18 cellular contexts compared by ENCODE assay signal in genomic region chr2:19124135-19124534, GRCh38.
DNase-seq lines count a peak whose midpoint lies in the region; ATAC-seq, FAIRE-seq and TF ChIP-seq lines count a peak whose summit lies in the region.
"Had no signal": no experiment of that assay in that cellular context is flagged by ENCODE, and none has a peak within 500 bp of the region (broad histone marks: within the 10 kb centered on the region; RNA-seq: fewer than 3 reads in every experiment).

No MANE protein-coding gene starts in this region.

- H3K4me2 ChIP-seq in H9 (ENCODE audit: insufficient read depth, insufficient read length, low read length) = no peak overlapping the region

- H4K5ac ChIP-seq in H9 (ENCODE audit: insufficient read length, low read depth, low read length) = no peak overlapping the region

- H4K8ac ChIP-seq in H9 (replicated peaks; ENCODE audit: insufficient read length, low read depth, low read length) = no peak overlapping the region

- H3K27me3 ChIP-seq in H9 (ENCODE audit: insufficient read depth, low read length) = no peaks in the 10 kb centered on the region
- H3K27me3 ChIP-seq: ascending aorta, upper lobe of right lung had no signal

- no peak overlapping the region for H3K56ac ChIP-seq in H9 (ENCODE audit: insufficient read length, low read depth, low read length)

- H3K23ac ChIP-seq in H9 (ENCODE audit: insufficient read length, low read depth, low read length) = no peak overlapping the region

- no peaks in the 10 kb centered on the region for H3K9me3 Mint-ChIP-seq in H9
- H3K9me3 Mint-ChIP-seq: CD4-positive, alpha-beta memory T cell had no signal

- H3K4me1 Mint-ChIP-seq in H9 = peaks cover 5 to 8% of the 10 kb centered on the region in 2 experiments; a peak in 3 of 4 replicates
- H3K4me1 Mint-ChIP-seq: CD4-positive, alpha-beta memory T cell had no signal

- no peaks in the 10 kb centered on the region for H3K9me3 ChIP-seq in H9 (ENCODE audit: control insufficient read depth, low read depth, low read length)
- H3K9me3 ChIP-seq: ascending aorta, prostate gland, upper lobe of right lung had no signal

- peak; percentile 88 for DNase-seq in EL
- peak; percentile 52 for DNase-seq in RCC 7860 (ENCODE audit: low spot score)
- peak; percentile 66 for DNase-seq in renal cortical epithelial cell (ENCODE audit: low read depth)
- no peak for DNase-seq in NCI-H748 treated with DMSO at 0.1 percent for 48 hours (lab: John Stamatoyannopoulos, UW)
- DNase-seq in H9 = no peak
- DNase-seq: activated CD4-positive, alpha-beta T cell treated with anti-CD3 and anti-CD28 coated beads, Interleukin-2, amount 50 U/mL, for 1 hour; CD4-positive, alpha-beta memory T cell; NCI-H146; NCI-H524; RPMI8226; stimulated activated CD4-positive, alpha-beta T cell treated with anti-CD3 and anti-CD28 coated beads, Interleukin-1b, Interleukin-23, amount 100 ng/mL, for 48 hours; upper lobe of right lung had no signal

- FAIRE-seq in RCC 7860 (lab: Jason Lieb, UNC) = no peak
- FAIRE-seq: K562 had no signal

- H3K27me3 Mint-ChIP-seq in H9 (ENCODE audit: low read depth) = no peaks in the 10 kb centered on the region

- no peaks in the 10 kb centered on the region for H3K4me1 ChIP-seq in H9 (ENCODE audit: insufficient read depth, low read length)
- H3K4me1 ChIP-seq: ascending aorta, prostate gland had no signal

- no peak overlapping the region for H3K4ac ChIP-seq in H9 (ENCODE audit: low read depth, low read length)

- H3K9ac ChIP-seq in H9 (ENCODE audit: extremely low read depth, insufficient read length, low read length) = no peak overlapping the region

- H3K18ac ChIP-seq in H9 (ENCODE audit: insufficient read length, low read depth, low read length) = no peak overlapping the region

- H3K79me2 ChIP-seq in H9 (ENCODE audit: insufficient read depth, low read length) = no peaks in the 10 kb centered on the region

- H4K91ac ChIP-seq in H9 (ENCODE audit: insufficient read length, low read depth, low read length) = no peak overlapping the region

- H3T11ph ChIP-seq in H9 (ENCODE audit: low read length) = no peak overlapping the region

- H2BK5ac ChIP-seq in H9 (ENCODE audit: insufficient read length, low read length) = no peak overlapping the region

- no peak overlapping the region for H3K14ac ChIP-seq in H9 (ENCODE audit: insufficient read depth, low read length)

- H2BK20ac ChIP-seq in H9 (ENCODE audit: low read depth, low read length, poor library complexity, severe bottlenecking) = no peak overlapping the region

- H3K23me2 ChIP-seq in H9 (ENCODE audit: insufficient read length, low read depth, low read length, poor library complexity, severe bottlenecking) = no peaks in the 10 kb centered on the region

- H3K36me3 Mint-ChIP-seq in H9 (ENCODE audit: insufficient read depth in 1 of 3, low read depth in 3 of 3) = no peaks in the 10 kb centered on the region; a peak in 1 of 7 replicates
- H3K36me3 Mint-ChIP-seq: CD4-positive, alpha-beta memory T cell had no signal

- H3K27ac ChIP-seq in H9 (ENCODE audit: insufficient read length, low read depth, low read length) = no peak overlapping the region
- H3K27ac ChIP-seq: ascending aorta, prostate gland, upper lobe of right lung had no signal

- H2AK5ac ChIP-seq in H9 (ENCODE audit: insufficient read length, low read length) = no peak overlapping the region

- H4K20me1 ChIP-seq in H9 (ENCODE audit: control insufficient read depth, insufficient read depth, insufficient read length) = no peaks in the 10 kb centered on the region

- H3K79me1 ChIP-seq in H9 (ENCODE audit: insufficient read depth, low read depth, low read length, poor library complexity, severe bottlenecking) = no peaks in the 10 kb centered on the region

- H2BK12ac ChIP-seq in H9 (ENCODE audit: insufficient read length, low read depth, low read length) = no peak overlapping the region

- no peak overlapping the region for H2BK15ac ChIP-seq in H9 (ENCODE audit: low read depth, low read length)

- no peak for TF ChIP-seq CTCF in H9 (conservative IDR thresholded peaks at IDR 0.05)

- H3K4me3 Mint-ChIP-seq in H9 = no peak overlapping the region
- H3K4me3 Mint-ChIP-seq: CD4-positive, alpha-beta memory T cell had no signal

- no peak overlapping the region for H2AFZ ChIP-seq in H9 (ENCODE audit: low read length)

- no peak overlapping the region for H2BK120ac ChIP-seq in H9 (ENCODE audit: low read depth, low read length, poor library complexity, severe bottlenecking)

- peak overlapping the region in 1 of 3 experiments; percentile 79; a peak in 1 of 7 replicates for H3K27ac Mint-ChIP-seq in H9
- H3K27ac Mint-ChIP-seq: CD4-positive, alpha-beta memory T cell had no signal

- ATAC-seq in esophagus mucosa (peak; percentile 93), GM19467 (IDR thresholded peaks at IDR 0.05; ENCODE audit: unreplicated experiment) (no peak), HG02885 (IDR thresholded peaks at IDR 0.05; ENCODE audit: poor library complexity, unreplicated experiment) (no peak)
- ATAC-seq: K562, upper lobe of right lung had no signal

- no CpG with 5 or more reads among the region's 5 CpGs for WGBS in H9 (ENCODE audit: extremely low coverage, insufficient read length, low lambda C conversion rate)

Comparison
In these comparisons a context has a peak if more than half of its experiments do, and no peak if none do; other contexts are left out.
1. DNase-seq: peak in EL (single experiment), RCC 7860 (single experiment) and renal cortical epithelial cell (single experiment); none in NCI-H748 treated with DMSO at 0.1 percent for 48 hours (single experiment) and H9 (single experiment).